ENCODE assay signal across 2 cellular contexts in genomic region chrX:44961817-44962607, GRCh38.
TF ChIP-seq lines count a peak whose summit lies in the region.

No MANE protein-coding gene starts in this region.

TF ChIP-seq in HCT116, 20 proteins besides CTCF, POLR2A, EP300 and RAD21 (continued from another document):
- TF ChIP-seq EZH2phosphoT487 (IDR thresholded peaks at IDR 0.05; ENCODE audit: borderline replicate concordance), result no peak
- TF ChIP-seq ATF3 (IDR thresholded peaks at IDR 0.05), result no peak
- no peak for TF ChIP-seq CBX3 (IDR thresholded peaks at IDR 0.05; ENCODE audit: low read depth)
- TF ChIP-seq SRF (IDR thresholded peaks at IDR 0.05; ENCODE audit: low read depth), result no peak
- TF ChIP-seq SP1 (IDR thresholded peaks at IDR 0.05; ENCODE audit: low read depth), result no peak
- TF ChIP-seq JUND (IDR thresholded peaks at IDR 0.05), result no peak
- no peak for TF ChIP-seq EGR1 (IDR thresholded peaks at IDR 0.05; ENCODE audit: low read depth)
- TF ChIP-seq ZBTB33 (IDR thresholded peaks at IDR 0.05; ENCODE audit: extremely low read depth, insufficient replicate concordance, low read length), result no peak
- no peak for TF ChIP-seq FOSL1 (IDR thresholded peaks at IDR 0.05; ENCODE audit: low read depth)
- TF ChIP-seq ELF1 (IDR thresholded peaks at IDR 0.05; ENCODE audit: borderline replicate concordance, low read depth), result no peak
- no peak for TF ChIP-seq MAX (IDR thresholded peaks at IDR 0.05)
- no peak for TF ChIP-seq ZNF274 (IDR thresholded peaks at IDR 0.05; ENCODE audit: low read depth, low read length)
- TF ChIP-seq REST (IDR thresholded peaks at IDR 0.05; ENCODE audit: low read depth), result no peak
- no peak for TF ChIP-seq SIN3A (IDR thresholded peaks at IDR 0.05; ENCODE audit: low read depth)
- no peak for TF ChIP-seq YY1 (IDR thresholded peaks at IDR 0.05; ENCODE audit: extremely low read depth, insufficient replicate concordance, low read depth, low read length)
- no peak for TF ChIP-seq POLR2AphosphoS5 (IDR thresholded peaks at IDR 0.05; ENCODE audit: low read depth, low read length)
- TF ChIP-seq ZFX (IDR thresholded peaks at IDR 0.05), result no peak

TF ChIP-seq in HEK293T, 16 proteins besides CTCF, POLR2A, EP300 and RAD21 (continued from another document):
- TF ChIP-seq PKNOX1 (IDR thresholded peaks at IDR 0.05), result no peak
- no peak for TF ChIP-seq CTBP1 (IDR thresholded peaks at IDR 0.05; ENCODE audit: borderline replicate concordance)
- no peak for TF ChIP-seq BHLHE40 (IDR thresholded peaks at IDR 0.05; ENCODE audit: borderline replicate concordance)
- no peak for TF ChIP-seq LEF1 (IDR thresholded peaks at IDR 0.05; ENCODE audit: borderline replicate concordance)
- no peak for TF ChIP-seq ELF4 (IDR thresholded peaks at IDR 0.05)
- TF ChIP-seq FOXM1 (IDR thresholded peaks at IDR 0.05; ENCODE audit: borderline replicate concordance), result no peak
- TF ChIP-seq L3MBTL2 (conservative IDR thresholded peaks at IDR 0.05), result no peak
- TF ChIP-seq ARNT (IDR thresholded peaks at IDR 0.05), result no peak
- TF ChIP-seq FOXK2 (IDR thresholded peaks at IDR 0.05), result no peak
- no peak for TF ChIP-seq SUZ12 (IDR thresholded peaks at IDR 0.05)
- TF ChIP-seq SP1 (IDR thresholded peaks at IDR 0.05), result no peak
- TF ChIP-seq ZNF384 (IDR thresholded peaks at IDR 0.05), result no peak
- TF ChIP-seq HDGF (IDR thresholded peaks at IDR 0.05; ENCODE audit: borderline replicate concordance), result no peak
- no peak for TF ChIP-seq NFRKB (IDR thresholded peaks at IDR 0.05)
TF ChIP-seq in HEK293T: peak in this region for 0.
